11 cellular contexts compared by ENCODE assay signal in genomic region chr10:16519250-16519907, GRCh38. TPM values are rescaled to one million over a fixed set of nuclear protein-coding genes. Genes with fewer than 3 reads are reported as not detected.
A peak's percentile ranks its signal among the peaks of the same experiment; 100 is the strongest.
DNase-seq lines count a peak whose midpoint lies in the region; ATAC-seq and TF ChIP-seq lines count a peak whose summit lies in the region.
"Had no signal": no experiment of that assay in that cellular context is flagged by ENCODE, and none has a peak within 500 bp of the region (broad histone marks: within the 10 kb centered on the region; RNA-seq: fewer than 3 reads in every experiment).

No MANE protein-coding gene starts in this region.

- H3K79me2 ChIP-seq in GM23338 (replicated peaks; ENCODE audit: insufficient read depth), result no peaks in the 10 kb centered on the region

- peak; percentile 25 for ATAC-seq in GM23338
- ATAC-seq in naive B cell (ENCODE audit: low read depth in 2 of 2), result no peak
- ATAC-seq in body of pancreas, result no peak

- TF ChIP-seq POLR2A in vagina (IDR thresholded peaks at IDR 0.05), result no peak
- TF ChIP-seq POLR2A in body of pancreas (IDR thresholded peaks at IDR 0.05), result no peak

- peak overlapping the region; percentile 22 for H3K4me3 ChIP-seq in GM12865 (ENCODE audit: low read depth, low read length)
- peak overlapping the region; percentile 80 for H3K4me3 ChIP-seq in GM23338
- H3K4me3 ChIP-seq in vagina, result no peak overlapping the region
- no peak overlapping the region for H3K4me3 ChIP-seq in body of pancreas

- H3K4me2 ChIP-seq in GM23338, result peak overlapping the region; percentile 99

- peaks cover 35% of the 10 kb centered on the region for H3K27me3 Mint-ChIP-seq in GM23338 (ENCODE audit: insufficient read depth, low read depth, poor library complexity)
- H3K27me3 Mint-ChIP-seq in activated naive CD8-positive, alpha-beta T cell treated with anti-CD3 and anti-CD28 coated beads for 36 hours, result peaks cover 35% of the 10 kb centered on the region
- H3K27me3 Mint-ChIP-seq in naive B cell, result peaks cover 31 to 40% (median 31%) of the 10 kb centered on the region in 3 donors

- intact Hi-C loops in vagina (cut with DNase I), result no loop called here
- intact Hi-C loops in body of pancreas (cut with DNase I), result no loop called here

- peaks cover 31% of the 10 kb centered on the region for H3K4me1 Mint-ChIP-seq in GM23338
- H3K4me1 Mint-ChIP-seq in activated naive CD8-positive, alpha-beta T cell treated with anti-CD3 and anti-CD28 coated beads for 36 hours, result peaks cover 6% of the 10 kb centered on the region
- peaks cover 14 to 19% (median 16%) of the 10 kb centered on the region in 3 donors for H3K4me1 Mint-ChIP-seq in naive B cell

- H3K4me1 ChIP-seq in GM23338 (ENCODE audit: insufficient read depth) (peaks cover 13% of the 10 kb centered on the region), vagina (peaks cover 14% of the 10 kb centered on the region), body of pancreas (peaks cover 24% of the 10 kb centered on the region)

- DNase-seq in GM12865 (ENCODE audit: low read depth) (peak; percentile 68), GM23338 (ENCODE audit: low spot score) (peak; percentile 39), naive B cell (no peak), vagina (ENCODE audit: extremely low spot score in 2 of 2) (no peak), islet precursor cell (no peak), body of pancreas (no peak)
- no peak for DNase-seq in activated naive CD8-positive, alpha-beta T cell treated with anti-CD3 and anti-CD28 coated beads for 36 hours
- DNase-seq in stimulated activated CD4-positive, alpha-beta T cell treated with anti-CD3 and anti-CD28 coated beads, Interleukin-4, amount 100 ng/mL, for 4 hours, result no peak
- DNase-seq: activated CD8-positive, alpha-beta memory T cell treated with anti-CD3 and anti-CD28 coated beads, Interleukin-2, amount 50 U/mL, for 4 hours; DMS153 had no signal

- no peak overlapping the region for H3K27ac ChIP-seq in GM23338 (ENCODE audit: low read depth)
- H3K27ac ChIP-seq in vagina, result no peak overlapping the region
- no peak overlapping the region for H3K27ac ChIP-seq in body of pancreas

- no peaks in the 10 kb centered on the region for H3F3A ChIP-seq in GM23338 (replicated peaks; ENCODE audit: low read depth)

- H3K36me3 ChIP-seq in GM23338 (ENCODE audit: insufficient read depth), result no peaks in the 10 kb centered on the region
- H3K36me3 ChIP-seq in vagina, result no peaks in the 10 kb centered on the region
- H3K36me3 ChIP-seq in body of pancreas (replicated peaks in 1 of 2; ENCODE audit: insufficient read depth in 1 of 2, low read depth in 2 of 2), result no peaks in the 10 kb centered on the region

- 46 to 62% methylated on average over 31 of the region's 31 CpGs for WGBS in body of pancreas, 2 donors

- no peaks in the 10 kb centered on the region for H3K9me3 ChIP-seq in vagina
- no peaks in the 10 kb centered on the region for H3K9me3 ChIP-seq in body of pancreas

- H3K4me3 Mint-ChIP-seq in GM23338 (peak overlapping the region; percentile 87), naive B cell (peak overlapping the region; percentile 66 to 92 (median 87))
- H3K4me3 Mint-ChIP-seq in activated naive CD8-positive, alpha-beta T cell treated with anti-CD3 and anti-CD28 coated beads for 36 hours, result peak overlapping the region; percentile 70

- H3K27me3 ChIP-seq in GM23338 (ENCODE audit: insufficient read depth) (peaks cover 61% of the 10 kb centered on the region), vagina (peaks cover 9% of the 10 kb centered on the region), body of pancreas (peaks cover 0 to 20% of the 10 kb centered on the region in 2 donors)

- H3K36me3 Mint-ChIP-seq in GM23338 (ENCODE audit: low read depth), result no peaks in the 10 kb centered on the region
- peaks cover 19% of the 10 kb centered on the region for H3K36me3 Mint-ChIP-seq in activated naive CD8-positive, alpha-beta T cell treated with anti-CD3 and anti-CD28 coated beads for 36 hours
- peaks cover 0 to 8% of the 10 kb centered on the region in 2 donors for H3K36me3 Mint-ChIP-seq in naive B cell

- peak overlapping the region; percentile 89 for H2AFZ ChIP-seq in GM23338

- TF ChIP-seq CTCF in GM12865 (IDR thresholded peaks at IDR 0.05; ENCODE audit: insufficient read depth, low read depth, low read length, missing control alignments) (no peak), GM23338 (conservative IDR thresholded peaks at IDR 0.05; ENCODE audit: low read depth in 2 of 2) (no peak), vagina (IDR thresholded peaks at IDR 0.05) (no peak), body of pancreas (IDR thresholded peaks at IDR 0.05) (no peak)

- H3K9me3 Mint-ChIP-seq in GM23338, result no peaks in the 10 kb centered on the region; the same call in 2 of the 3 replicates
- no peaks in the 10 kb centered on the region for H3K9me3 Mint-ChIP-seq in activated naive CD8-positive, alpha-beta T cell treated with anti-CD3 and anti-CD28 coated beads for 36 hours
- peaks cover 0 to 3% (median 0%) of the 10 kb centered on the region in 7 donors for H3K9me3 Mint-ChIP-seq in naive B cell

- peaks cover 3% of the 10 kb centered on the region for H4K20me1 ChIP-seq in GM23338 (replicated peaks; ENCODE audit: insufficient read depth)

- H3K27ac Mint-ChIP-seq in GM23338 (no peak overlapping the region), naive B cell (peak overlapping the region in 1 of 6 donors; percentile 32)
- no peak overlapping the region for H3K27ac Mint-ChIP-seq in activated naive CD8-positive, alpha-beta T cell treated with anti-CD3 and anti-CD28 coated beads for 36 hours

- H3K9me2 ChIP-seq in GM23338 (ENCODE audit: insufficient read depth), result no peaks in the 10 kb centered on the region

TF ChIP-seq in GM23338, 12 proteins besides CTCF, POLR2A, EP300 and RAD21:
- TF ChIP-seq JUNB (IDR thresholded peaks at IDR 0.05; ENCODE audit: unreplicated experiment), result no peak
- peak; percentile 35 for TF ChIP-seq EZH2 (IDR thresholded peaks at IDR 0.05; ENCODE audit: low read depth, unreplicated experiment)
TF ChIP-seq in GM23338: peak in this region for 1.

RNA-seq across cellular contexts. Expression of gene C1QL3, which starts 2.3 kb away (rescaled TPM):
- 0.85 and 2.3 TPM in 2 replicates for total RNA-seq in GM23338 (2014; rRNA removed; shearing (Covaris generic))
- polyA plus RNA-seq in GM23338 (2016; fragmentation: Nextera tagmentation; extraction: Ambion mirVana) (0.19 and 0.34 TPM in 2 replicates), naive B cell (ENCODE audit: low read depth in 6 of 6) (under 1 TPM in 5 of 6 donors, not detected in 1; 0.13 to 0.70 (median 0.18) TPM)
- under 1 TPM in 1 of 2 experiments, not detected in 1; 0.16 TPM for total RNA-seq in activated naive CD8-positive, alpha-beta T cell treated with anti-CD3 and anti-CD28 coated beads for 36 hours
- total RNA-seq in vagina (not detected), body of pancreas (not detected)
- total RNA-seq: LHCN-M2 had no signal

Comparison
In these comparisons a context has a peak if more than half of its experiments do, and no peak if none do; other contexts are left out.
1. DNase-seq: peak in GM12865 (single experiment) and GM23338 (single experiment); none in activated naive CD8-positive, alpha-beta T cell treated with anti-CD3 and anti-CD28 coated beads for 36 hours (single experiment), naive B cell (single experiment), stimulated activated CD4-positive, alpha-beta T cell treated with anti-CD3 and anti-CD28 coated beads, Interleukin-4, amount 100 ng/mL, for 4 hours (0 of 2), vagina (0 of 2), islet precursor cell (single experiment) and body of pancreas (0 of 4).
2. H3K4me3 ChIP-seq: peak in GM12865 (single experiment) and GM23338 (single experiment); none in vagina (0 of 2) and body of pancreas (0 of 2).
3. Peak in every context shown above with its lines, with median percentiles within 50 percentile points of each other: H3K4me3 Mint-ChIP-seq.